8 cellular contexts compared by ENCODE assay signal in genomic region chr4:2842667-2843022, GRCh38. TPM values are rescaled to one million over a fixed set of nuclear protein-coding genes. Genes with fewer than 3 reads are reported as not detected.
DNase-seq lines count a peak whose midpoint lies in the region; ATAC-seq and TF ChIP-seq lines count a peak whose summit lies in the region.

No MANE protein-coding gene starts in this region.

- peak overlapping the region; percentile 80 for H3K27ac Mint-ChIP-seq in activated CD8-positive, alpha-beta memory T cell treated with anti-CD3 and anti-CD28 coated beads, Interleukin-2, amount 10 ng/mL, durations not matched to agents 7 days and 5 days
- H3K27ac Mint-ChIP-seq in activated naive CD8-positive, alpha-beta T cell treated with anti-CD3 and anti-CD28 coated beads for 36 hours, result peak overlapping the region; percentile 70

- no peaks in the 10 kb centered on the region for H3K9me3 ChIP-seq in left lung
- no peaks in the 10 kb centered on the region for H3K9me3 ChIP-seq in thoracic aorta

- H3K27ac ChIP-seq in left lung (peak overlapping the region; percentile 88), thoracic aorta (peak overlapping the region; percentile 93)

- H3K4me1 ChIP-seq in left lung (peaks cover 24 to 65% of the 10 kb centered on the region in 2 donors), thoracic aorta (ENCODE audit: control insufficient read depth in 1 of 2, low read depth in 2 of 2) (peaks cover 22 to 43% of the 10 kb centered on the region in 2 donors)

- no peak for ATAC-seq in activated CD8-positive, alpha-beta memory T cell treated with anti-CD3 and anti-CD28 coated beads, Interleukin-2, amount 10 ng/mL, durations not matched to agents 7 days and 5 days
- ATAC-seq in left lung (no peak), thoracic aorta (ENCODE audit: insufficient number of reproducible peaks, low FRiP score, low read depth) (no peak)

- H3K4me3 ChIP-seq in left lung (peak overlapping the region; percentile 84 to 87), thoracic aorta (peak overlapping the region; percentile 85)

- H3K4me3 Mint-ChIP-seq in activated CD8-positive, alpha-beta memory T cell treated with anti-CD3 and anti-CD28 coated beads, Interleukin-2, amount 10 ng/mL, durations not matched to agents 7 days and 5 days, result peak overlapping the region; percentile 91
- H3K4me3 Mint-ChIP-seq in activated naive CD8-positive, alpha-beta T cell treated with anti-CD3 and anti-CD28 coated beads for 36 hours, result peak overlapping the region; percentile 85

- H3K9me3 Mint-ChIP-seq in activated CD8-positive, alpha-beta memory T cell treated with anti-CD3 and anti-CD28 coated beads, Interleukin-2, amount 10 ng/mL, durations not matched to agents 7 days and 5 days (ENCODE audit: low read depth), result peaks cover 3% of the 10 kb centered on the region
- H3K9me3 Mint-ChIP-seq in activated naive CD8-positive, alpha-beta T cell treated with anti-CD3 and anti-CD28 coated beads for 36 hours, result peaks cover 6% of the 10 kb centered on the region

- H3K36me3 Mint-ChIP-seq in activated CD8-positive, alpha-beta memory T cell treated with anti-CD3 and anti-CD28 coated beads, Interleukin-2, amount 10 ng/mL, durations not matched to agents 7 days and 5 days, result peaks cover 28% of the 10 kb centered on the region
- peaks cover 26% of the 10 kb centered on the region for H3K36me3 Mint-ChIP-seq in activated naive CD8-positive, alpha-beta T cell treated with anti-CD3 and anti-CD28 coated beads for 36 hours

- H3K4me1 Mint-ChIP-seq in activated CD8-positive, alpha-beta memory T cell treated with anti-CD3 and anti-CD28 coated beads, Interleukin-2, amount 10 ng/mL, durations not matched to agents 7 days and 5 days, result peaks cover 54% of the 10 kb centered on the region
- H3K4me1 Mint-ChIP-seq in activated naive CD8-positive, alpha-beta T cell treated with anti-CD3 and anti-CD28 coated beads for 36 hours, result peaks cover 51% of the 10 kb centered on the region

- H3K36me3 ChIP-seq in left lung (no peaks in the 10 kb centered on the region), thoracic aorta (no peaks in the 10 kb centered on the region)

- no peaks in the 10 kb centered on the region for H3K27me3 Mint-ChIP-seq in activated CD8-positive, alpha-beta memory T cell treated with anti-CD3 and anti-CD28 coated beads, Interleukin-2, amount 10 ng/mL, durations not matched to agents 7 days and 5 days
- no peaks in the 10 kb centered on the region for H3K27me3 Mint-ChIP-seq in activated naive CD8-positive, alpha-beta T cell treated with anti-CD3 and anti-CD28 coated beads for 36 hours

- DNase-seq in activated CD8-positive, alpha-beta memory T cell treated with anti-CD3 and anti-CD28 coated beads, Interleukin-2, amount 10 ng/mL, durations not matched to agents 7 days and 5 days, result peak; percentile 27
- no peak for DNase-seq in activated CD8-positive, alpha-beta memory T cell treated with anti-CD3 and anti-CD28 coated beads for 24 hours
- DNase-seq in activated naive CD8-positive, alpha-beta T cell treated with anti-CD3 and anti-CD28 coated beads for 36 hours, result no peak
- DNase-seq in left lung (no peak), thoracic aorta (ENCODE audit: low spot score) (no peak), SK-N-DZ (ENCODE audit: low spot score) (no peak), NCI-H187 (lab: John Stamatoyannopoulos, UW) (no peak)
- no peak for DNase-seq in activated CD4-positive, alpha-beta T cell treated with anti-CD3 and anti-CD28 coated beads for 1 hour

- TF ChIP-seq CTCF in left lung (IDR thresholded peaks at IDR 0.05), result no peak
- TF ChIP-seq CTCF in thoracic aorta (IDR thresholded peaks at IDR 0.05), result no peak

- CTCF ChIA-PET in activated CD8-positive, alpha-beta memory T cell treated with anti-CD3 and anti-CD28 coated beads, Interleukin-2, amount 10 ng/mL, durations not matched to agents 7 days and 5 days (lab: Charles Lee), result interaction anchor here (1.2 kb wide), 2 partner anchors 24 to 80 kb away, joined by 3 to 5 read pairs; no protein-coding TSS in a partner anchor

- H3K27me3 ChIP-seq in left lung, result no peaks in the 10 kb centered on the region
- no peaks in the 10 kb centered on the region for H3K27me3 ChIP-seq in thoracic aorta (replicated peaks; ENCODE audit: insufficient read depth)

- intact Hi-C loops in left lung (cut with DNase I), result no loop called here

RNA-seq across cellular contexts. Expression of gene ADD1, which starts 1.0 kb away (rescaled TPM):
- total RNA-seq in activated CD8-positive, alpha-beta memory T cell treated with anti-CD3 and anti-CD28 coated beads, Interleukin-2, amount 10 ng/mL, durations not matched to agents 7 days and 5 days, result 100 to 1,000 TPM; 251 to 260 TPM
- 100 to 1,000 TPM; 136 TPM for total RNA-seq in activated naive CD8-positive, alpha-beta T cell treated with anti-CD3 and anti-CD28 coated beads for 36 hours
- total RNA-seq in left lung (100 to 1,000 TPM; 262 to 265 TPM), thoracic aorta (100 to 1,000 TPM; 256 to 338 TPM)
- 101 and 103 TPM in 2 replicates for polyA plus RNA-seq in SK-N-DZ (2014; cell fraction: cytosol; rRNA removed)
- 125 and 189 TPM in 2 replicates for polyA plus RNA-seq in SK-N-DZ (2014; cell fraction: nucleus; rRNA removed)

RNA-seq across cellular contexts. Expression of gene SH3BP2, which starts 49.8 kb away (rescaled TPM):
- 100 to 1,000 TPM in 1 of 2 experiments, 10 to 100 TPM in 1; 88.0 to 105 TPM for total RNA-seq in activated CD8-positive, alpha-beta memory T cell treated with anti-CD3 and anti-CD28 coated beads, Interleukin-2, amount 10 ng/mL, durations not matched to agents 7 days and 5 days
- total RNA-seq in activated naive CD8-positive, alpha-beta T cell treated with anti-CD3 and anti-CD28 coated beads for 36 hours, result 10 to 100 TPM; 72.2 to 74.1 TPM
- total RNA-seq in left lung (100 to 1,000 TPM in 1 of 2 donors, 10 to 100 TPM in 1; 58.2 to 113 TPM), thoracic aorta (10 to 100 TPM; 56.0 to 61.7 TPM)
- 13.8 and 27.4 TPM in 2 replicates for polyA plus RNA-seq in SK-N-DZ (2014; cell fraction: cytosol; rRNA removed)
- 99.4 and 107 TPM in 2 replicates for polyA plus RNA-seq in SK-N-DZ (2014; cell fraction: nucleus; rRNA removed)
